1 cellular context compared by ENCODE assay signal in genomic region chr19:17489392-17490030, GRCh38.
TF ChIP-seq lines count a peak whose summit lies in the region.

No MANE protein-coding gene starts in this region.

TF ChIP-seq in HEK293, 187 proteins besides CTCF, POLR2A, EP300 and RAD21 (continued from another document):
- TF ChIP-seq ZNF600 (tag by site-specific recombination; IDR thresholded peaks at IDR 0.05): no peak
- TF ChIP-seq ZNF335 (tag by site-specific recombination; conservative IDR thresholded peaks at IDR 0.05): peak; percentile 23; the same call in 1 of the 2 replicates
- TF ChIP-seq AEBP2 (tag by site-specific recombination; IDR thresholded peaks at IDR 0.05; ENCODE audit: borderline replicate concordance): no peak
- no peak for TF ChIP-seq ZNF37A (tag by site-specific recombination; IDR thresholded peaks at IDR 0.05)
